In genomic region chr2:96887419-96888081, GRCh38 we compare ENCODE assay signal across 12 cellular contexts. TPM values are rescaled to one million over a fixed set of nuclear protein-coding genes. Genes with fewer than 3 reads are reported as not detected.
A peak's percentile ranks its signal among the peaks of the same experiment; 100 is the strongest.
DNase-seq lines count a peak whose midpoint lies in the region; TF ChIP-seq lines count a peak whose summit lies in the region.
"Had no signal": no experiment of that assay in that cellular context is flagged by ENCODE, and none has a peak within 500 bp of the region (broad histone marks: within the 10 kb centered on the region; RNA-seq: fewer than 3 reads in every experiment).

No MANE protein-coding gene starts in this region.

- H3K4me3 ChIP-seq in Loucy (ENCODE audit: low read length, poor library complexity, severe bottlenecking) (no peak overlapping the region), coronary artery (peak overlapping the region; percentile 46)

- H3K27ac ChIP-seq in coronary artery (peak overlapping the region; percentile 70 to 82), substantia nigra (ENCODE audit: low read depth, low read length, poor library complexity, severe bottlenecking) (peak overlapping the region; percentile 91)
- H3K27ac ChIP-seq: WERI-Rb-1 had no signal

- no peaks in the 10 kb centered on the region for H3K9me3 ChIP-seq in Loucy (ENCODE audit: insufficient read depth, low read depth, low read length)

- H2AFZ ChIP-seq in Loucy (ENCODE audit: low read length) = 0 out of 2 replicates have a peak overlapping the region, but pooled peaks have one; percentile 43

- H3K4me1 ChIP-seq in Loucy (ENCODE audit: insufficient read depth, low read length, poor library complexity, severe bottlenecking) = peaks cover 11% of the 10 kb centered on the region

- H3K4me1 Mint-ChIP-seq in mesothelial cell of epicardium = peaks cover 65% of the 10 kb centered on the region

- H4K20me1 ChIP-seq in Loucy (ENCODE audit: insufficient read depth, low read length, poor library complexity, severe bottlenecking) = no peaks in the 10 kb centered on the region

- H3K9ac ChIP-seq in Loucy (ENCODE audit: low read depth, low read length, poor library complexity, severe bottlenecking) = no peak overlapping the region

- DNase-seq in coronary artery (ENCODE audit: low spot score) = no peak
- DNase-seq in mesothelial cell of epicardium (ENCODE audit: low spot score in 2 of 2, unreplicated experiment in 2 of 2) = no peak
- DNase-seq in substantia nigra (lab: John Stamatoyannopoulos, UW) = peak in 25 of 49 donors; percentile 20 to 66 (median 45)
- no peak for DNase-seq in hepatic stellate cell (ENCODE audit: low spot score)
- no peak for DNase-seq in A172 (ENCODE audit: low spot score)
- DNase-seq in ACHN = no peak
- DNase-seq in activated naive CD4-positive, alpha-beta T cell treated with Interleukin-2 at 50 U/mL for 16 hours = no peak
- DNase-seq: EL; NCI-H1105; stimulated activated CD8-positive, alpha-beta memory T cell treated with anti-CD3 and anti-CD28 coated beads, Interleukin-4, amount 100 ng/mL, for 48 hours; WERI-Rb-1 had no signal

- H3F3A ChIP-seq in Loucy (ENCODE audit: low read depth) = no peaks in the 10 kb centered on the region

- TF ChIP-seq CTCF in Loucy (conservative IDR thresholded peaks at IDR 0.05; ENCODE audit: low read length) (no peak), coronary artery (IDR thresholded peaks at IDR 0.05) (no peak), mesothelial cell of epicardium (IDR thresholded peaks at IDR 0.05; ENCODE audit: unreplicated experiment) (no peak)

- H3K36me3 Mint-ChIP-seq in mesothelial cell of epicardium = no peaks in the 10 kb centered on the region

- H3K36me3 ChIP-seq in Loucy (ENCODE audit: insufficient read depth, low read length) = no peaks in the 10 kb centered on the region
- H3K36me3 ChIP-seq: WERI-Rb-1 had no signal

- no peaks in the 10 kb centered on the region for H3K27me3 Mint-ChIP-seq in mesothelial cell of epicardium (ENCODE audit: low read depth)

- H3K4me2 ChIP-seq in Loucy (ENCODE audit: low read depth, low read length, poor library complexity, severe bottlenecking) = no peak overlapping the region

- H3K27ac Mint-ChIP-seq in mesothelial cell of epicardium = peak overlapping the region; percentile 95

- H3K9me2 ChIP-seq in Loucy (replicated peaks; ENCODE audit: low read depth, low read length) = no peaks in the 10 kb centered on the region

- no peak overlapping the region for H3K4me3 Mint-ChIP-seq in mesothelial cell of epicardium

- in situ Hi-C loops in ACHN (cut with HindIII; ENCODE audit: low pct_ligation_motif_present, low pct_unique_long_range_greater_than_20kb, low sequenced_read_pairs) = no loop called here

- no peaks in the 10 kb centered on the region for H3K79me2 ChIP-seq in Loucy (ENCODE audit: insufficient read depth, low read length)

- no peaks in the 10 kb centered on the region for H3K9me3 Mint-ChIP-seq in mesothelial cell of epicardium

- H3K27me3 ChIP-seq in Loucy (ENCODE audit: insufficient read depth, low read length, poor library complexity, severe bottlenecking) = no peaks in the 10 kb centered on the region

RNA-seq across cellular contexts. Expression of gene SEMA4C, which starts 17.7 kb away (rescaled TPM):
- total RNA-seq in mesothelial cell of epicardium = 98.6 to 103 TPM (median 102 TPM) in 3 replicates
- 38.4 and 40.1 TPM in 2 replicates for total RNA-seq in A172 (2014; rRNA removed; shearing (Covaris generic))

RNA-seq across cellular contexts. Expression of gene ANKRD39, which starts 29.7 kb away (rescaled TPM):
- total RNA-seq in mesothelial cell of epicardium = 15.9 to 17.6 TPM (median 17.4 TPM) in 3 replicates
- 33.5 and 37.9 TPM in 2 replicates for total RNA-seq in A172 (2014; rRNA removed; shearing (Covaris generic))

RNA-seq across cellular contexts. Expression of gene ANKRD23, which starts 43.7 kb away (rescaled TPM):
- 10.1 to 12.5 TPM (median 12.5 TPM) in 3 replicates for total RNA-seq in mesothelial cell of epicardium
- 4.2 and 5.7 TPM in 2 replicates for total RNA-seq in A172 (2014; rRNA removed; shearing (Covaris generic))

Comparison
In these comparisons a context has a peak if more than half of its experiments do, and no peak if none do; other contexts are left out.
1. DNase-seq: peak in substantia nigra (25 of 49); none in coronary artery (single experiment), mesothelial cell of epicardium (0 of 2), hepatic stellate cell (single experiment), A172 (single experiment), ACHN (single experiment) and activated naive CD4-positive, alpha-beta T cell treated with Interleukin-2 at 50 U/mL for 16 hours (single experiment).